Comparison of ENCODE assay signal across 8 cellular contexts in the genomic region with DNA sequence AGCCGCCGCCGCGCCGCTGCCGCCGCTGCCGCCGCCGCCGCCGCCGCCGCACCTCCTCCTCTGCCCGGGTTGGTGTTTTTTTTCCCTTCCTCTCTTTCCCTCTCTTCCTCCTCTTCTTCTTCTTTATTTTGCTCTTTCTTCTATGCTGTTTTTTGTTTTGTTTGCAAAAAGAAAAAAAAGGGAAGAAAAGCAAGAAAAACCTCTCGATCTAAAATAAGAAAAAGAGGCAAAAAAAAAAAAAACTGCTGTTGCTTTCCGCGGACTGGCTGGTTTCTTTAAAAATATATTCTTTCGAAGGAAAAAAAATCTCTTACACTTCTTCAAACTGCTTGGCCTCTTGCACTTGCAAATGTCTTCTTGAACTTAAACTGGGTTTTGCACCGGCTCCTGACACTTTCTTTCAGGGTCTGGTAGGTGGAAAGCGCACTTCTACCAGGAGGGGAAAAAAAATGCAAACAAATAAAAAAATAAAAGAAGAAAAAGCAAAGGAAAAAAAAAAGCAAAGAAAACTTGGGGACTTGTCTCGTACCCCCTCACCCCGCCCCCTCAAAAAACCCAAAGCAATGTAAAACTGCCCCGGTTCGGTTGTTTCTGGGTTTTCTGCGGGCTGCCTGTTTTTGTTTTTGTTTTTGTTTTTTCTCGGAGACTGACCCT. TPM values are rescaled to one million over a fixed set of nuclear protein-coding genes. Genes with fewer than 3 reads are reported as not detected.
A peak's percentile ranks its signal among the peaks of the same experiment; 100 is the strongest.
DNase-seq lines count a peak whose midpoint lies in the region; ATAC-seq, FAIRE-seq and TF ChIP-seq lines count a peak whose summit lies in the region.

No MANE protein-coding gene starts in this region.

- H3K4me3 Mint-ChIP-seq in stimulated activated naive CD8-positive, alpha-beta T cell treated with anti-CD3 and anti-CD28 coated beads, Interleukin-15, Interleukin-2, amounts not matched to agents 100 ng/mL and 50 ng/mL, for 24 hours = peak overlapping the region; percentile 95

- FAIRE-seq in K562 (lab: Jason Lieb, UNC) = no peak

- peak overlapping the region; percentile 21; the same call in 1 of the 2 replicates for H3K4me3 ChIP-seq in K562
- H3K4me3 ChIP-seq in mesodermal cell (ENCODE audit: extremely low read depth, insufficient read depth, low read length, poor library complexity, severe bottlenecking) = peak overlapping the region; percentile 50
- H3K4me3 ChIP-seq in aorta (ENCODE audit: low read length in 2 of 2) = peak overlapping the region; percentile 6 to 18

- H3K9me3 ChIP-seq in K562 (replicated peaks; ENCODE audit: control insufficient read depth, insufficient read depth, low read depth, low read length) (no peaks in the 10 kb centered on the region), mesodermal cell (ENCODE audit: control insufficient read depth, low read length) (no peaks in the 10 kb centered on the region), aorta (ENCODE audit: control insufficient read depth, low read length) (no peaks in the 10 kb centered on the region)

- TF ChIP-seq POLR2A in K562 (conservative IDR thresholded peaks at IDR 0.05) = no peak

- no peak for DNase-seq in stimulated activated naive CD8-positive, alpha-beta T cell treated with anti-CD3 and anti-CD28 coated beads, Interleukin-15, Interleukin-2, amounts not matched to agents 100 U/mL and 50 U/mL, for 24 hours
- DNase-seq in K562 (ENCODE audit: extremely low read depth in 1 of 4, low spot score in 3 of 4) (no peak), aorta (no peak), MV-4-11 (lab: John Stamatoyannopoulos, UW) (no peak), foreskin melanocyte (no peak)

- no peaks in the 10 kb centered on the region for H3K27me3 ChIP-seq in K562 (ENCODE audit: control insufficient read depth in 2 of 2, insufficient read depth in 2 of 2, low read length in 2 of 2)
- H3K27me3 ChIP-seq in aorta (ENCODE audit: control insufficient read depth in 1 of 2, insufficient read depth in 2 of 2, low read length in 1 of 2) = peaks cover 0 to 2% of the 10 kb centered on the region in 2 donors

- H3K27ac ChIP-seq in K562 (ENCODE audit: extremely low read depth, low read depth, low read length) = no peak overlapping the region
- no peak overlapping the region for H3K27ac ChIP-seq in mesodermal cell (ENCODE audit: low read depth, low read length, severe bottlenecking)
- H3K27ac ChIP-seq in aorta (ENCODE audit: low read depth in 1 of 2, low read length in 2 of 2) = no peak overlapping the region

- POLR2A ChIA-PET in K562 (lab: Yijun Ruan, JAX) = interaction anchor here (0.5 kb wide), 1 partner anchor 709 kb away, joined by 3 read pairs; no protein-coding TSS in a partner anchor

- H3K9me3 Mint-ChIP-seq in stimulated activated naive CD8-positive, alpha-beta T cell treated with anti-CD3 and anti-CD28 coated beads, Interleukin-15, Interleukin-2, amounts not matched to agents 100 ng/mL and 50 ng/mL, for 24 hours = no peaks in the 10 kb centered on the region

- H3K9me1 ChIP-seq in K562 (ENCODE audit: control insufficient read depth, insufficient read depth, low read length) = no peaks in the 10 kb centered on the region

- no peak for TF ChIP-seq EP300 in K562 (IDR thresholded peaks at IDR 0.05; ENCODE audit: low read length)

- H3K36me3 ChIP-seq in K562 (ENCODE audit: control insufficient read depth, insufficient read depth, low read length) (no peaks in the 10 kb centered on the region), mesodermal cell (ENCODE audit: control insufficient read depth, insufficient read depth, low read length) (no peaks in the 10 kb centered on the region), aorta (ENCODE audit: control insufficient read depth in 1 of 2, insufficient read depth in 2 of 2, low read length in 1 of 2) (no peaks in the 10 kb centered on the region)

- peaks cover 19% of the 10 kb centered on the region for H3K27me3 Mint-ChIP-seq in stimulated activated naive CD8-positive, alpha-beta T cell treated with anti-CD3 and anti-CD28 coated beads, Interleukin-15, Interleukin-2, amounts not matched to agents 100 ng/mL and 50 ng/mL, for 24 hours

- in situ Hi-C loops in K562 (cut with MboI) = no loop called here

- CTCF ChIA-PET in K562 (lab: Yijun Ruan, JAX; ENCODE audit: low intra/inter-chr PET ratio) = no interaction called here

- H4K20me1 ChIP-seq in K562 (replicated peaks; ENCODE audit: control insufficient read depth, insufficient read depth, low read length) = no peaks in the 10 kb centered on the region

- intact Hi-C loops in K562 (cut with micrococcal nuclease) = no loop called here
- intact Hi-C loops in aorta (cut with DNase I) = no loop called here

- H3K4me1 ChIP-seq in K562 (replicated peaks in 1 of 2; ENCODE audit: control insufficient read depth in 2 of 2, insufficient read depth in 2 of 2, low read length in 2 of 2) (peaks cover 0 to 20% of the 10 kb centered on the region in 2 experiments; a peak in 2 of 5 replicates), mesodermal cell (ENCODE audit: control insufficient read depth, insufficient read depth, low read length, poor library complexity, severe bottlenecking) (peaks cover 11% of the 10 kb centered on the region), aorta (ENCODE audit: control insufficient read depth in 1 of 2, insufficient read depth in 2 of 2, low read length in 2 of 2) (peaks cover 0 to 4% of the 10 kb centered on the region in 2 donors)

- no peak overlapping the region for H2AFZ ChIP-seq in K562 (ENCODE audit: low read depth, low read length)

- 20% methylated on average over 4 of the region's 27 CpGs for WGBS in K562 (ENCODE audit: insufficient coverage, low coverage, missing lambda C conversion rate)
- WGBS in mesodermal cell (ENCODE audit: insufficient coverage in 2 of 2), 2 experiments = 0% methylated on average over 3 to 7 of the region's 27 CpGs
- 1 to 2% methylated on average over 27 of the region's 27 CpGs for WGBS in aorta, 2 donors

- TF ChIP-seq CTCF in K562 (IDR thresholded peaks at IDR 0.05 in 2 of 3, conservative IDR thresholded peaks at IDR 0.05 in 1 of 3; ENCODE audit: insufficient read depth in 2 of 3, low read depth in 1 of 3, low read length in 3 of 3) = no peak

- peak overlapping the region; percentile 97 for H3K27ac Mint-ChIP-seq in stimulated activated naive CD8-positive, alpha-beta T cell treated with anti-CD3 and anti-CD28 coated beads, Interleukin-15, Interleukin-2, amounts not matched to agents 100 ng/mL and 50 ng/mL, for 24 hours

- no TSS peak for BruUV-seq in K562 (replicated peaks; lab: Mats Ljungman, UMichigan)

- no peak for TF ChIP-seq RAD21 in K562 (CRISPR knock-in tag; conservative IDR thresholded peaks at IDR 0.05 in 1 of 2, IDR thresholded peaks at IDR 0.05 in 1 of 2)

- no peaks in the 10 kb centered on the region for H3K79me2 ChIP-seq in K562 (ENCODE audit: control insufficient read depth, insufficient read depth, low read length)

- H3K36me3 Mint-ChIP-seq in stimulated activated naive CD8-positive, alpha-beta T cell treated with anti-CD3 and anti-CD28 coated beads, Interleukin-15, Interleukin-2, amounts not matched to agents 100 ng/mL and 50 ng/mL, for 24 hours (ENCODE audit: low read depth) = peaks cover 27% of the 10 kb centered on the region

- no peak overlapping the region for H3K9ac ChIP-seq in K562 (ENCODE audit: insufficient read depth in 1 of 2, low read depth in 2 of 2, low read length in 2 of 2)

- H3K4me2 ChIP-seq in K562 (ENCODE audit: insufficient read depth, low read length) = no peak overlapping the region

- no peak for ATAC-seq in stimulated activated naive CD8-positive, alpha-beta T cell treated with anti-CD3 and anti-CD28 coated beads, Interleukin-15, Interleukin-2, amounts not matched to agents 100 U/mL and 50 U/mL, for 24 hours
- ATAC-seq in K562 (no peak), aorta (ENCODE audit: low FRiP score) (no peak), HG02938 (IDR thresholded peaks at IDR 0.05; ENCODE audit: unreplicated experiment) (no peak)

- peaks cover 50% of the 10 kb centered on the region for H3K4me1 Mint-ChIP-seq in stimulated activated naive CD8-positive, alpha-beta T cell treated with anti-CD3 and anti-CD28 coated beads, Interleukin-15, Interleukin-2, amounts not matched to agents 100 ng/mL and 50 ng/mL, for 24 hours (ENCODE audit: low read depth)

TF ChIP-seq in K562, 482 proteins besides CTCF, POLR2A, EP300 and RAD21 (continues in another document):
- TF ChIP-seq ZNF436 (CRISPR knock-in tag; IDR thresholded peaks at IDR 0.05) (no peak), IRF9 (tag; IDR thresholded peaks at IDR 0.05) (no peak), FOXM1 (IDR thresholded peaks at IDR 0.05; ENCODE audit: low read depth) (no peak), FOXM1 (CRISPR knock-in tag; IDR thresholded peaks at IDR 0.05; ENCODE audit: low read depth) (no peak), SMARCA4 (IDR thresholded peaks at IDR 0.05) (no peak), DNMT1 (IDR thresholded peaks at IDR 0.05) (no peak), KLF16 (IDR thresholded peaks at IDR 0.05) (no peak)

RNA-seq across cellular contexts. Expression of gene BCL11B, which starts 0.6 kb away (rescaled TPM):
- not detected in 2 replicates for total RNA-seq in K562 (2011; cell fraction: chromatin; rRNA removed; ENCODE audit: low replicate concordance)
- total RNA-seq in K562 (2011; cell fraction: nucleolus; rRNA removed) = not detected in 2 replicates
- not detected in 2 replicates for total RNA-seq in K562 (2011; cell fraction: nucleoplasm; rRNA removed)
- total RNA-seq in K562 (2014; rRNA removed) = not detected in 2 replicates
- not detected in 2 replicates for total RNA-seq in K562 (2014; rRNA removed; fragmentation: Illumina TruSeq; extraction: Trizol)
- total RNA-seq in K562 (2015; rRNA removed; fragmentation: Illumina TruSeq; extraction: Trizol) = not detected in 2 replicates
- 0.09 and 0.18 TPM in 2 replicates for total RNA-seq in K562 (2021)
- not detected in 2 replicates for polyA plus RNA-seq in K562 (2011; rRNA removed)
- not detected in 2 replicates for polyA plus RNA-seq in K562 (2011; cell fraction: cytosol; rRNA removed)
- not detected in 2 replicates for polyA plus RNA-seq in K562 (2011; cell fraction: nucleus; rRNA removed)
- 0.01 TPM in 1 of 2 replicates, not detected in the other for polyA plus RNA-seq in K562 (2012)
- not detected in 2 replicates for polyA plus RNA-seq in K562 (2014; fragmentation: Illumina TruSeq; extraction: Trizol)
- polyA plus RNA-seq in K562 (2014; fragmentation: Nextera tagmentation; extraction: Ambion mirVana) = not detected
- polyA plus RNA-seq in K562 (2014; rRNA removed) = not detected in 2 replicates
- not detected in 2 replicates for polyA minus RNA-seq in K562 (2011; rRNA and poly(A)+ RNA removed)
- not detected in 2 replicates for polyA minus RNA-seq in K562 (2011; cell fraction: cytosol; rRNA and poly(A)+ RNA removed)
- polyA minus RNA-seq in K562 (2011; cell fraction: nucleus; rRNA and poly(A)+ RNA removed) = not detected in 2 replicates
- polyA plus RNA-seq in mesodermal cell (2013, experiment 1 of 2) = 0.37 TPM
- 0.35 TPM for polyA plus RNA-seq in mesodermal cell (2013, experiment 2 of 2)
- total RNA-seq in aorta = 1 to 10 TPM in 1 of 2 donors, under 1 TPM in 1; 0.58 to 1.3 TPM
- under 1 TPM in 1 of 2 donors, not detected in 1; 0.13 TPM for polyA plus RNA-seq in aorta
